24 cellular contexts compared by ENCODE assay signal in genomic region chr4:7389101-7389701, GRCh38. TPM values are rescaled to one million over a fixed set of nuclear protein-coding genes. Genes with fewer than 3 reads are reported as not detected.
DNase-seq lines count a peak whose midpoint lies in the region; ATAC-seq, FAIRE-seq and TF ChIP-seq lines count a peak whose summit lies in the region.
"Had no signal": no experiment of that assay in that cellular context is flagged by ENCODE, and none has a peak within 500 bp of the region (broad histone marks: within the 10 kb centered on the region; RNA-seq: fewer than 3 reads in every experiment).

No MANE protein-coding gene starts in this region.

- H2BK120ac ChIP-seq in H1 (replicated peaks; ENCODE audit: low read depth, low read length), result no peak overlapping the region

- H3K9ac ChIP-seq in H1 (replicated peaks in 1 of 4; ENCODE audit: extremely low read depth in 1 of 4, low read depth in 3 of 4, low read length in 3 of 4), result no peak overlapping the region

- no peak overlapping the region for H4K91ac ChIP-seq in H1 (replicated peaks; ENCODE audit: insufficient read length, low read length)

- H3K4ac ChIP-seq in H1 (replicated peaks; ENCODE audit: insufficient read length, low read depth, low read length), result no peak overlapping the region

- no peak overlapping the region for H2AFZ ChIP-seq in H1 (ENCODE audit: low read length)

- TF ChIP-seq POLR2A in H1 (IDR thresholded peaks at IDR 0.05; ENCODE audit: control extremely low read depth in 1 of 2, low read depth in 2 of 2, low read length in 2 of 2), result no peak

- peak overlapping the region; percentile 57 for H3K27ac Mint-ChIP-seq in progenitor cell of endocrine pancreas
- no peak overlapping the region for H3K27ac Mint-ChIP-seq in CD4-positive, alpha-beta T cell
- H3K27ac Mint-ChIP-seq: CD8-positive, alpha-beta T cell had no signal

- no peak for TF ChIP-seq CTCF in H1 (IDR thresholded peaks at IDR 0.05; ENCODE audit: control extremely low read depth in 1 of 3, insufficient read depth in 1 of 3, low read depth in 1 of 3, low read length in 3 of 3)
- no peak for TF ChIP-seq CTCF in progenitor cell of endocrine pancreas (IDR thresholded peaks at IDR 0.05; ENCODE audit: unreplicated experiment)
- TF ChIP-seq CTCF in CD4-positive, alpha-beta T cell (IDR thresholded peaks at IDR 0.05), result no peak

- H2BK5ac ChIP-seq in H1 (ENCODE audit: low read depth, low read length), result no peak overlapping the region

- no peak overlapping the region for H2BK12ac ChIP-seq in H1 (ENCODE audit: low read depth, low read length)

- H3K23ac ChIP-seq in H1 (ENCODE audit: insufficient read length), result no peak overlapping the region

- no peak overlapping the region for H3K56ac ChIP-seq in H1 (replicated peaks; ENCODE audit: insufficient read length, low read depth, low read length)

- intact Hi-C loops in cardiac septum (cut with DNase I) (no loop called here), left ventricle myocardium superior (cut with micrococcal nuclease) (no loop called here)
- intact Hi-C loops in CD4-positive, alpha-beta T cell (cut with DNase I, micrococcal nuclease), result no loop called here

- ATAC-seq in left ventricle myocardium superior, result no peak
- ATAC-seq in CD4-positive, alpha-beta T cell (ENCODE audit: poor library complexity), result no peak
- ATAC-seq: CD8-positive, alpha-beta T cell had no signal

- no peaks in the 10 kb centered on the region for H3K79me1 ChIP-seq in H1 (ENCODE audit: low read depth, low read length)

- no peak overlapping the region for H3K27ac ChIP-seq in H1 (ENCODE audit: low read depth, low read length)
- H3K27ac ChIP-seq in CD4-positive, alpha-beta T cell (ENCODE audit: low read depth, low read length), result no peak overlapping the region
- H3K27ac ChIP-seq: vagina had no signal

- no peak for TF ChIP-seq RAD21 in H1 (IDR thresholded peaks at IDR 0.05 in 1 of 2, conservative IDR thresholded peaks at IDR 0.05 in 1 of 2; ENCODE audit: low read depth in 2 of 2, low read length in 2 of 2)

- H3K9me3 ChIP-seq in H1 (ENCODE audit: insufficient read depth in 2 of 2, low read depth in 1 of 2, low read length in 1 of 2), result no peaks in the 10 kb centered on the region
- H3K9me3 ChIP-seq in CD4-positive, alpha-beta T cell (ENCODE audit: control insufficient read depth, low read length), result no peaks in the 10 kb centered on the region
- H3K9me3 ChIP-seq: vagina had no signal

- no peaks in the 10 kb centered on the region for H3K27me3 ChIP-seq in H1 (replicated peaks in 1 of 4; ENCODE audit: control insufficient read depth in 3 of 4, extremely low read depth in 1 of 4, insufficient read depth in 3 of 4, low read length in 3 of 4)
- H3K27me3 ChIP-seq in CD4-positive, alpha-beta T cell (ENCODE audit: control insufficient read depth, insufficient read depth, low read length), result peaks cover 4% of the 10 kb centered on the region
- H3K27me3 ChIP-seq: vagina had no signal

- H3K4me3 Mint-ChIP-seq in progenitor cell of endocrine pancreas (ENCODE audit: low read depth), result no peak overlapping the region
- H3K4me3 Mint-ChIP-seq in CD4-positive, alpha-beta T cell, result no peak overlapping the region
- H3K4me3 Mint-ChIP-seq: CD8-positive, alpha-beta T cell; central memory CD8-positive, alpha-beta T cell had no signal

- peak; percentile 71 for DNase-seq in cardiac septum (ENCODE audit: low spot score)
- no peak for DNase-seq in left ventricle myocardium superior
- peak in 1 of 2 experiments; percentile 38 for DNase-seq in H1 (ENCODE audit: low read depth in 1 of 2, low spot score in 2 of 2)
- no peak for DNase-seq in progenitor cell of endocrine pancreas (ENCODE audit: low spot score, unreplicated experiment)
- DNase-seq in stimulated activated naive CD4-positive, alpha-beta T cell (lab: John Stamatoyannopoulos, UW), result no peak
- DNase-seq in activated CD4-positive, alpha-beta T cell treated with anti-CD3 and anti-CD28 coated beads, Interleukin-2, amount 50 U/mL, for 1 hour, result no peak
- no peak for DNase-seq in CD4-positive, alpha-beta T cell
- DNase-seq: activated CD4-positive, alpha-beta T cell treated with anti-CD3 and anti-CD28 coated beads for 48 hours; anterior cingulate cortex; erythroblast; foreskin fibroblast; GDM1; NCI-H1092; NCI-H2029; NCI-H345; NCI-H82; OCI-M1; SIG-M5 had no signal

- no peaks in the 10 kb centered on the region for H3K4me1 ChIP-seq in H1 (replicated peaks in 1 of 4; ENCODE audit: control insufficient read depth in 3 of 4, insufficient read depth in 4 of 4, low read length in 3 of 4)
- H3K4me1 ChIP-seq: vagina had no signal

- no peaks in the 10 kb centered on the region for H3K9me3 Mint-ChIP-seq in progenitor cell of endocrine pancreas (ENCODE audit: low read depth)
- H3K9me3 Mint-ChIP-seq in CD4-positive, alpha-beta T cell, result no peaks in the 10 kb centered on the region
- H3K9me3 Mint-ChIP-seq: CD8-positive, alpha-beta T cell had no signal

- H4K20me1 ChIP-seq in H1 (replicated peaks in 1 of 2; ENCODE audit: control insufficient read depth in 1 of 2, insufficient read depth in 2 of 2, low read length in 2 of 2), result peaks cover 0 to 4% of the 10 kb centered on the region in 2 experiments

- no peaks in the 10 kb centered on the region for H3K36me3 Mint-ChIP-seq in progenitor cell of endocrine pancreas (ENCODE audit: insufficient read depth)
- H3K36me3 Mint-ChIP-seq in CD4-positive, alpha-beta T cell (ENCODE audit: low read depth), result no peaks in the 10 kb centered on the region
- H3K36me3 Mint-ChIP-seq: CD8-positive, alpha-beta T cell had no signal

- no peak overlapping the region for H2BK15ac ChIP-seq in H1 (ENCODE audit: low read length)

- no peak for TF ChIP-seq EP300 in H1 (IDR thresholded peaks at IDR 0.05; ENCODE audit: borderline replicate concordance in 1 of 2, low read depth in 2 of 2, low read length in 2 of 2)

- CTCF ChIA-PET in H1 (lab: Charles Lee; ENCODE audit: partially characterized antibody), result interaction anchor here (0.6 to 1.2 kb wide), 2 partner anchors 8 to 166 kb away, joined by 3 read pairs; no protein-coding TSS in a partner anchor
- CTCF ChIA-PET in CD4-positive, alpha-beta T cell (lab: Charles Lee), result no interaction called here

- no peak overlapping the region for H2BK20ac ChIP-seq in H1 (ENCODE audit: low read length)

- peaks cover 16% of the 10 kb centered on the region for H3K27me3 Mint-ChIP-seq in progenitor cell of endocrine pancreas
- H3K27me3 Mint-ChIP-seq in CD4-positive, alpha-beta T cell, result no peaks in the 10 kb centered on the region

- no peak overlapping the region for H3K4me2 ChIP-seq in H1 (ENCODE audit: insufficient read depth in 1 of 2, low read depth in 2 of 2, low read length in 2 of 2)

- 90% methylated on average over 12 of the region's 15 CpGs; no CpG with 5 or more reads in 1 of the 2 experiments for WGBS in H1 (ENCODE audit: extremely low coverage in 1 of 2, insufficient coverage in 1 of 2, insufficient read length in 1 of 2, insufficient replicate concordance in 2 of 2, low coverage in 1 of 2, low lambda C conversion rate in 2 of 2, missing lambda C conversion rate in 1 of 2), 2 experiments

- H3K14ac ChIP-seq in H1 (ENCODE audit: insufficient read length), result no peak overlapping the region

- H3K36me3 ChIP-seq in H1 (ENCODE audit: control insufficient read depth in 2 of 4, insufficient read depth in 4 of 4, low read length in 3 of 4), result no peaks in the 10 kb centered on the region
- H3K36me3 ChIP-seq: vagina had no signal

- peaks cover 5% of the 10 kb centered on the region for H3K4me1 Mint-ChIP-seq in progenitor cell of endocrine pancreas (ENCODE audit: low read depth)
- H3K4me1 Mint-ChIP-seq in CD4-positive, alpha-beta T cell (ENCODE audit: low read depth), result no peaks in the 10 kb centered on the region
- H3K4me1 Mint-ChIP-seq: central memory CD8-positive, alpha-beta T cell had no signal

- H3K23me2 ChIP-seq in H1 (ENCODE audit: low read depth, low read length), result 0 out of 2 replicates have a peak, but pooled peaks cover 2% of the 10 kb centered on the region

- H2AK5ac ChIP-seq in H1 (ENCODE audit: low read depth, low read length), result no peak overlapping the region

- POLR2A ChIA-PET in H1 (lab: Charles Lee; ENCODE audit: partially characterized antibody), result interaction anchor here (0.6 kb wide), 1 partner anchor 480 kb away, joined by 4 read pairs; the partner anchor contains the start of gene TBC1D14
- POLR2A ChIA-PET in CD4-positive, alpha-beta T cell (lab: Charles Lee), result no interaction called here

- H4K8ac ChIP-seq in H1 (ENCODE audit: extremely low read depth, insufficient read depth, low read length), result no peak overlapping the region

- no peak overlapping the region for H3K4me3 ChIP-seq in H1 (ENCODE audit: extremely low read depth in 1 of 4, insufficient read depth in 2 of 4, low read depth in 3 of 4, low read length in 4 of 4)
- H3K4me3 ChIP-seq: vagina had no signal

- H3K79me2 ChIP-seq in H1 (ENCODE audit: control insufficient read depth in 1 of 2, insufficient read depth in 2 of 2, low read length in 2 of 2), result no peaks in the 10 kb centered on the region

- H3K18ac ChIP-seq in H1 (ENCODE audit: extremely low read depth, low read length), result peak overlapping the region; percentile 32; the same call in 1 of the 2 replicates

- no peak overlapping the region for H4K5ac ChIP-seq in H1 (ENCODE audit: insufficient read length, low read depth, low read length)

- FAIRE-seq in H1 (lab: Jason Lieb, UNC), result no peak

TF ChIP-seq in H1, 55 proteins besides CTCF, POLR2A, EP300 and RAD21 (continues in another document):
- TF ChIP-seq BACH1 (IDR thresholded peaks at IDR 0.05; ENCODE audit: low read length) (no peak), RFX5 (IDR thresholded peaks at IDR 0.05; ENCODE audit: borderline replicate concordance, low read depth, low read length) (no peak), ATF3 (IDR thresholded peaks at IDR 0.05; ENCODE audit: insufficient read depth, low read depth, low read length) (no peak), POLR2AphosphoS5 (IDR thresholded peaks at IDR 0.05; ENCODE audit: low read depth, low read length) (no peak), TBP (IDR thresholded peaks at IDR 0.05; ENCODE audit: low read depth, low read length) (no peak), NRF1 (IDR thresholded peaks at IDR 0.05; ENCODE audit: low read depth, low read length) (no peak)

RNA-seq across cellular contexts. Expression of gene PSAPL1, which starts 45.5 kb away (rescaled TPM):
- total RNA-seq in cardiac septum (not detected), left ventricle myocardium superior (not detected), progenitor cell of endocrine pancreas (0.14 and 0.38 TPM in 2 replicates)
- not detected in 2 replicates for total RNA-seq in H1 (2021; fragmentation: NEBNext Ultra II Directional; extraction: Animal tissue kit (Norgen Biotek cat#: 25700))
- 0.03 TPM in 2 replicates for polyA plus RNA-seq in H1 (2011; rRNA removed)
- polyA plus RNA-seq in H1 (2011; cell fraction: cytosol; rRNA removed), result 0.03 TPM
- polyA plus RNA-seq in H1 (2011; cell fraction: nucleus; rRNA removed), result 0.09 TPM
- polyA plus RNA-seq in H1 (2012, experiment 1 of 2), result 0.03 TPM in 1 of 4 replicates, not detected in the others
- polyA plus RNA-seq in H1 (2012, experiment 2 of 2), result not detected
- 0.02 TPM for polyA plus RNA-seq in H1 (2013, experiment 1 of 2)
- 0.04 TPM for polyA plus RNA-seq in H1 (2013, experiment 2 of 2)
- 0.07 TPM in 1 of 2 replicates, not detected in the other for polyA minus RNA-seq in H1 (2011; rRNA and poly(A)+ RNA removed)
- polyA minus RNA-seq in H1 (2011; cell fraction: cytosol; rRNA and poly(A)+ RNA removed), result not detected
- polyA minus RNA-seq in H1 (2011; cell fraction: nucleus; rRNA and poly(A)+ RNA removed), result not detected
- total RNA-seq in CD4-positive, alpha-beta T cell, result not detected
- total RNA-seq: CD8-positive, alpha-beta T cell; lung microvascular endothelial cell; myocyte; T-helper 1 cell treated with Interleukin-12 subunit alpha and Interleukin-12 subunit beta and Interleukin-4 antibody, amounts not matched to agents 30 ng/mL and 1 ng/mL, for 36 hours; vagina had no signal
